24 cellular contexts compared by ENCODE assay signal in genomic region chr1:168480997-168481396, GRCh38.
DNase-seq lines count a peak whose midpoint lies in the region; ATAC-seq, FAIRE-seq and TF ChIP-seq lines count a peak whose summit lies in the region.
"Had no signal": no experiment of that assay in that cellular context is flagged by ENCODE, and none has a peak within 500 bp of the region (broad histone marks: within the 10 kb centered on the region; RNA-seq: fewer than 3 reads in every experiment).

No MANE protein-coding gene starts in this region.

- H4K8ac ChIP-seq in H1 (ENCODE audit: extremely low read depth, insufficient read depth, low read length): peak overlapping the region; percentile 38; the same call in 1 of the 2 replicates
- peak overlapping the region; percentile 43 for H4K8ac ChIP-seq in trophoblast cell (ENCODE audit: low read depth, low read length)

- DNase-seq in CD4-positive, alpha-beta T cell: no peak
- DNase-seq in H1 (ENCODE audit: low read depth in 1 of 2, low spot score in 2 of 2): no peak
- no peak for DNase-seq in trophoblast cell
- no peak for DNase-seq in activated CD4-positive, CD25-positive, alpha-beta regulatory T cell (lab: John Stamatoyannopoulos, UW)
- DNase-seq in testis: no peak
- no peak for DNase-seq in epidermal melanocyte (ENCODE audit: insufficient read length, low spot score)
- DNase-seq: activated CD4-positive, alpha-beta T cell treated with anti-CD3 and anti-CD28 coated beads, Interleukin-2, amount 10 ng/mL, durations not matched to agents 24 days and 14 days; aorta; C1 segment of cervical spinal cord; erythroblast; foreskin fibroblast; H7; NCI-H1092; NCI-H187; NCI-H2171 treated with DMSO at 0.1 percent for 48 hours; NCI-H526 had no signal

- no peaks in the 10 kb centered on the region for H3K79me2 ChIP-seq in H1 (ENCODE audit: control insufficient read depth in 1 of 2, insufficient read depth in 2 of 2, low read length in 2 of 2)
- H3K79me2 ChIP-seq in trophoblast cell (ENCODE audit: control insufficient read depth, insufficient read depth, low read length, poor library complexity): peaks cover 3% of the 10 kb centered on the region

- no peaks in the 10 kb centered on the region for H3K27me3 ChIP-seq in CD4-positive, alpha-beta T cell (ENCODE audit: control insufficient read depth, insufficient read depth, low read length)
- H3K27me3 ChIP-seq in H1 (replicated peaks in 1 of 4; ENCODE audit: control insufficient read depth in 3 of 4, extremely low read depth in 1 of 4, insufficient read depth in 3 of 4, low read length in 3 of 4): no peaks in the 10 kb centered on the region
- H3K27me3 ChIP-seq in trophoblast cell (ENCODE audit: insufficient read depth, low read length): no peaks in the 10 kb centered on the region
- no peaks in the 10 kb centered on the region for H3K27me3 ChIP-seq in testis

- CTCF ChIA-PET in CD4-positive, alpha-beta T cell (lab: Charles Lee): no interaction called here
- CTCF ChIA-PET in HEK293 (lab: Yijun Ruan, JAX) (interaction anchor here (1.0 kb wide), 1 partner anchor 11 kb away, joined by 3 read pairs; no protein-coding TSS in a partner anchor), H1 (lab: Charles Lee; ENCODE audit: partially characterized antibody) (interaction anchor here (1.1 to 1.8 kb wide), 5 partner anchors 11 to 49 kb away, joined by 3 to 7 read pairs (median 3); no protein-coding TSS in a partner anchor)

- TF ChIP-seq CTCF in CD4-positive, alpha-beta T cell (IDR thresholded peaks at IDR 0.05): no peak
- TF ChIP-seq CTCF in HEK293 (tag by site-specific recombination; IDR thresholded peaks at IDR 0.05): no peak
- TF ChIP-seq CTCF in H1 (IDR thresholded peaks at IDR 0.05; ENCODE audit: control extremely low read depth in 1 of 3, insufficient read depth in 1 of 3, low read depth in 1 of 3, low read length in 3 of 3): no peak
- no peak for TF ChIP-seq CTCF in testis (IDR thresholded peaks at IDR 0.05)

- H3K9ac ChIP-seq in H1 (replicated peaks in 1 of 4; ENCODE audit: extremely low read depth in 1 of 4, low read depth in 3 of 4, low read length in 3 of 4) (no peak overlapping the region), trophoblast cell (ENCODE audit: low read length) (no peak overlapping the region)

- H2AK5ac ChIP-seq in H1 (ENCODE audit: low read depth, low read length): no peak overlapping the region; the same call in 1 of the 2 replicates
- peak overlapping the region; percentile 88 for H2AK5ac ChIP-seq in trophoblast cell (ENCODE audit: low read length)

- H2BK12ac ChIP-seq in H1 (ENCODE audit: low read depth, low read length): no peak overlapping the region
- H2BK12ac ChIP-seq in trophoblast cell (ENCODE audit: low read length): peak overlapping the region; percentile 93

- H3K4me1 ChIP-seq in HEK293 (ENCODE audit: control insufficient read depth, insufficient read depth, low read length) (no peaks in the 10 kb centered on the region), H1 (replicated peaks in 1 of 4; ENCODE audit: control insufficient read depth in 3 of 4, insufficient read depth in 4 of 4, low read length in 3 of 4) (peaks cover 0 to 9% (median 2%) of the 10 kb centered on the region in 4 experiments; a peak in 3 of 7 replicates), trophoblast cell (ENCODE audit: control insufficient read depth in 1 of 2, insufficient read depth in 2 of 2, low read length in 2 of 2) (peaks cover 6 to 10% of the 10 kb centered on the region in 2 experiments), testis (peaks cover 6% of the 10 kb centered on the region)

- H2AFZ ChIP-seq in H1 (ENCODE audit: low read length) (no peak overlapping the region; the same call in 1 of the 2 replicates), trophoblast cell (ENCODE audit: insufficient read depth, low read length, poor library complexity) (no peak overlapping the region)

- H2BK20ac ChIP-seq in H1 (ENCODE audit: low read length): peak overlapping the region; percentile 68; the same call in 1 of the 2 replicates

- no peak for TF ChIP-seq EP300 in H1 (IDR thresholded peaks at IDR 0.05; ENCODE audit: borderline replicate concordance in 1 of 2, low read depth in 2 of 2, low read length in 2 of 2)

- peak overlapping the region; percentile 55; the same call in 1 of the 2 replicates for H2BK5ac ChIP-seq in H1 (ENCODE audit: low read depth, low read length)
- peak overlapping the region; percentile 61 for H2BK5ac ChIP-seq in trophoblast cell (ENCODE audit: low read depth, low read length, poor library complexity)

- H4K12ac ChIP-seq in trophoblast cell (ENCODE audit: low read depth, low read length): no peak overlapping the region

- H3K18ac ChIP-seq in H1 (ENCODE audit: extremely low read depth, low read length): no peak overlapping the region
- peak overlapping the region; percentile 56 for H3K18ac ChIP-seq in trophoblast cell (ENCODE audit: low read length)

- H3K23me2 ChIP-seq in H1 (ENCODE audit: low read depth, low read length): no peaks in the 10 kb centered on the region

- no peak overlapping the region for H4K91ac ChIP-seq in H1 (replicated peaks; ENCODE audit: insufficient read length, low read length)
- peak overlapping the region; percentile 85 for H4K91ac ChIP-seq in trophoblast cell (ENCODE audit: low read depth, low read length)

- H3K4me3 ChIP-seq in HEK293 (ENCODE audit: low read depth, low read length) (no peak overlapping the region), H1 (ENCODE audit: extremely low read depth in 1 of 4, insufficient read depth in 2 of 4, low read depth in 3 of 4, low read length in 4 of 4) (no peak overlapping the region), trophoblast cell (ENCODE audit: low read depth, low read length) (no peak overlapping the region), testis (no peak overlapping the region)
- H3K4me3 ChIP-seq: GM12878 had no signal

- H3K4me3 Mint-ChIP-seq in CD4-positive, alpha-beta T cell: no peak overlapping the region
- H3K4me3 Mint-ChIP-seq: activated CD4-positive, alpha-beta T cell treated with anti-CD3 and anti-CD28 coated beads, Interleukin-2, amount 10 ng/mL, durations not matched to agents 24 days and 14 days; activated naive CD4-positive, alpha-beta T cell treated with anti-CD3 and anti-CD28 coated beads, Interleukin-2, amount 50 U/mL, for 24 hours; neural crest cell had no signal

- no peak for ATAC-seq in CD4-positive, alpha-beta T cell (ENCODE audit: poor library complexity)
- no peak for ATAC-seq in GM19023 (IDR thresholded peaks at IDR 0.05; ENCODE audit: unreplicated experiment)
- ATAC-seq: GM12878, SK-N-SH treated with all-trans-retinoic acid at 6 μM for 48 hours had no signal

- H3K79me1 ChIP-seq in H1 (ENCODE audit: low read depth, low read length): no peaks in the 10 kb centered on the region
- peaks cover 10% of the 10 kb centered on the region for H3K79me1 ChIP-seq in trophoblast cell (ENCODE audit: low read length)

- intact Hi-C loops in CD4-positive, alpha-beta T cell (cut with DNase I, micrococcal nuclease): no loop called here
- intact Hi-C loops in testis (cut with DNase I; ENCODE audit: low total_unique reads): no loop called here

- no peak overlapping the region for H2BK120ac ChIP-seq in H1 (replicated peaks; ENCODE audit: low read depth, low read length)
- peak overlapping the region; percentile 88 for H2BK120ac ChIP-seq in trophoblast cell (ENCODE audit: insufficient read depth, low read length, poor library complexity)

- no peak overlapping the region for H3K56ac ChIP-seq in H1 (replicated peaks; ENCODE audit: insufficient read length, low read depth, low read length)

- FAIRE-seq in H1 (lab: Jason Lieb, UNC): no peak
- FAIRE-seq: GM12878, urothelium cell line had no signal

- no peak for TF ChIP-seq RAD21 in H1 (IDR thresholded peaks at IDR 0.05 in 1 of 2, conservative IDR thresholded peaks at IDR 0.05 in 1 of 2; ENCODE audit: low read depth in 2 of 2, low read length in 2 of 2)

- no peak overlapping the region for H3K27ac ChIP-seq in CD4-positive, alpha-beta T cell (ENCODE audit: low read depth, low read length)
- H3K27ac ChIP-seq in HEK293 (ENCODE audit: extremely low read depth, low read depth, low read length) (no peak overlapping the region), H1 (ENCODE audit: low read depth, low read length) (no peak overlapping the region), trophoblast cell (ENCODE audit: low read depth, low read length) (no peak overlapping the region), testis (no peak overlapping the region)
- H3K27ac ChIP-seq: HL-60 had no signal

- H3K14ac ChIP-seq in H1 (ENCODE audit: insufficient read length): no peak overlapping the region
- peak overlapping the region; percentile 81 for H3K14ac ChIP-seq in trophoblast cell (ENCODE audit: low read length)

- POLR2A ChIA-PET in CD4-positive, alpha-beta T cell (lab: Charles Lee): no interaction called here
- POLR2A ChIA-PET in HEK293 (lab: Yijun Ruan, JAX) (no interaction called here), H1 (lab: Charles Lee; ENCODE audit: partially characterized antibody) (interaction anchor here (1.0 to 1.4 kb wide), 2 partner anchors 10 to 11 kb away, joined by 3 read pairs; no protein-coding TSS in a partner anchor)

- TF ChIP-seq POLR2A in H1 (IDR thresholded peaks at IDR 0.05; ENCODE audit: control extremely low read depth in 1 of 2, low read depth in 2 of 2, low read length in 2 of 2): no peak
- TF ChIP-seq POLR2A in testis (IDR thresholded peaks at IDR 0.05): no peak

- peak overlapping the region; percentile 2 for H3K27ac Mint-ChIP-seq in CD4-positive, alpha-beta T cell
- H3K27ac Mint-ChIP-seq: activated CD4-positive, alpha-beta T cell treated with anti-CD3 and anti-CD28 coated beads, Interleukin-2, amount 10 ng/mL, durations not matched to agents 24 days and 14 days; activated naive CD4-positive, alpha-beta T cell treated with anti-CD3 and anti-CD28 coated beads, Interleukin-2, amount 50 U/mL, for 24 hours had no signal

- H3K4ac ChIP-seq in H1 (replicated peaks; ENCODE audit: insufficient read length, low read depth, low read length) (no peak overlapping the region), trophoblast cell (ENCODE audit: low read depth, low read length) (peak overlapping the region; percentile 57)

- H3K36me3 Mint-ChIP-seq in CD4-positive, alpha-beta T cell (ENCODE audit: low read depth): no peaks in the 10 kb centered on the region
- H3K36me3 Mint-ChIP-seq: activated naive CD4-positive, alpha-beta T cell treated with anti-CD3 and anti-CD28 coated beads, Interleukin-2, amount 50 U/mL, for 24 hours had no signal

- no peaks in the 10 kb centered on the region for H3K36me3 ChIP-seq in HEK293 (ENCODE audit: control insufficient read depth in 2 of 2, insufficient read depth in 1 of 2, low read length in 2 of 2)
- H3K36me3 ChIP-seq in H1 (ENCODE audit: control insufficient read depth in 2 of 4, insufficient read depth in 4 of 4, low read length in 3 of 4): no peaks in the 10 kb centered on the region
- H3K36me3 ChIP-seq in trophoblast cell (ENCODE audit: control insufficient read depth in 1 of 2, insufficient read depth in 2 of 2, low read length in 2 of 2): peaks cover 0 to 3% of the 10 kb centered on the region in 2 experiments
- no peaks in the 10 kb centered on the region for H3K36me3 ChIP-seq in testis (ENCODE audit: low read depth, missing control alignments)

- H4K20me1 ChIP-seq in H1 (replicated peaks in 1 of 2; ENCODE audit: control insufficient read depth in 1 of 2, insufficient read depth in 2 of 2, low read length in 2 of 2): no peaks in the 10 kb centered on the region

- no peaks in the 10 kb centered on the region for H3K9me3 Mint-ChIP-seq in CD4-positive, alpha-beta T cell
- H3K9me3 Mint-ChIP-seq: activated naive CD4-positive, alpha-beta T cell treated with anti-CD3 and anti-CD28 coated beads, Interleukin-2, amount 50 U/mL, for 24 hours had no signal

- H4K5ac ChIP-seq in H1 (ENCODE audit: insufficient read length, low read depth, low read length): no peak overlapping the region

- H3K9me3 ChIP-seq in CD4-positive, alpha-beta T cell (ENCODE audit: control insufficient read depth, low read length): no peaks in the 10 kb centered on the region
- H3K9me3 ChIP-seq in HEK293 (ENCODE audit: control insufficient read depth, insufficient read depth, low read depth, low read length) (no peaks in the 10 kb centered on the region), H1 (ENCODE audit: insufficient read depth in 2 of 2, low read depth in 1 of 2, low read length in 1 of 2) (no peaks in the 10 kb centered on the region), trophoblast cell (ENCODE audit: insufficient read depth, low read depth, low read length) (peaks cover 3% of the 10 kb centered on the region), testis (no peaks in the 10 kb centered on the region)

- peaks cover 82% of the 10 kb centered on the region for H3K4me1 Mint-ChIP-seq in CD4-positive, alpha-beta T cell (ENCODE audit: low read depth)

- WGBS in H1 (ENCODE audit: extremely low coverage in 1 of 2, insufficient coverage in 1 of 2, insufficient read length in 1 of 2, insufficient replicate concordance in 2 of 2, low coverage in 1 of 2, low lambda C conversion rate in 2 of 2, missing lambda C conversion rate in 1 of 2), 2 experiments: 88% methylated on average over 2 of the region's 2 CpGs; no CpG with 5 or more reads in 1 of the 2 experiments
- WGBS in trophoblast cell (ENCODE audit: extremely low coverage, insufficient coverage, insufficient read length): no CpG with 5 or more reads among the region's 2 CpGs
- WGBS in testis, 2 donors: 89 to 90% methylated on average over 2 of the region's 2 CpGs

- H3K23ac ChIP-seq in H1 (ENCODE audit: insufficient read length) (no peak overlapping the region), trophoblast cell (ENCODE audit: low read length) (no peak overlapping the region)

- H3K4me2 ChIP-seq in H1 (ENCODE audit: insufficient read depth in 1 of 2, low read depth in 2 of 2, low read length in 2 of 2): no peak overlapping the region
- no peak overlapping the region for H3K4me2 ChIP-seq in trophoblast cell (ENCODE audit: low read length)

- H3K27me3 Mint-ChIP-seq in CD4-positive, alpha-beta T cell: no peaks in the 10 kb centered on the region
- H3K27me3 Mint-ChIP-seq: activated CD4-positive, alpha-beta T cell treated with anti-CD3 and anti-CD28 coated beads, Interleukin-2, amount 10 ng/mL, durations not matched to agents 24 days and 14 days; activated naive CD4-positive, alpha-beta T cell treated with anti-CD3 and anti-CD28 coated beads, Interleukin-2, amount 50 U/mL, for 24 hours had no signal

- no peak overlapping the region for H2BK15ac ChIP-seq in H1 (ENCODE audit: low read length)
